In the genomic region with DNA sequence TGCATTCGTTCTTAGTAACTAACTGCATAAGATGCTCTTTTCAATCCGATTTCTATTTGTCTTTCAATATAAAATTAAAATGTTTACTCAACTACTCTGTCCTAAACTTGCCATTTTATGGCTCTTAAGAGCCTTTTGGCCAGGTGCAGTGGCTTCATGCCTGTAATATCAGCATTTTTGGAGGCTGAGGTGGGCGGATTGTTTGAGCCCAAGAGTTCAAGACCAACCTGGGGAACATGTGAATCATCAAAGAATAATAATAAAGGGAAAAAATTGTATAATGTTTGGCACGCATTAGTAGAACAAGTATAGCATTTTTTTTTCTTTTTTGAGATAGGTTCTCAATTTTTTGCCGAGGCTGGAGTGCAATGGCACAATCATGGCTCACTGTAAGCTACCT, we compare ENCODE assay signal across 26 cellular contexts.
DNase-seq lines count a peak whose midpoint lies in the region; ATAC-seq and TF ChIP-seq lines count a peak whose summit lies in the region.
"Had no signal": no experiment of that assay in that cellular context is flagged by ENCODE, and none has a peak within 500 bp of the region (broad histone marks: within the 10 kb centered on the region; RNA-seq: fewer than 3 reads in every experiment).

No MANE protein-coding gene starts in this region.

- H3K4me2 ChIP-seq in hepatocyte: no peak overlapping the region
- H3K4me2 ChIP-seq: BLaER1, KMS-11 had no signal

- no peaks in the 10 kb centered on the region for H4K20me1 ChIP-seq in hepatocyte (ENCODE audit: insufficient read depth, poor library complexity, severe bottlenecking)

- DNase-seq in natural killer cell (no peak), T-helper 17 cell (no peak), iris pigment epithelial cell (ENCODE audit: low read depth) (peak; percentile 29), NCI-H510A treated with DMSO at 0.1 percent for 48 hours (lab: John Stamatoyannopoulos, UW) (no peak), hepatocyte (ENCODE audit: low spot score) (no peak)
- no peak for DNase-seq in natural killer cell treated with Interleukin-12 subunit alpha and Interleukin-12 subunit beta and Interleukin-15 and Interleukin-18, amount 100 ng/mL, for 72 hours (ENCODE audit: low spot score)
- DNase-seq: ACHN; CD4-positive, alpha-beta T cell; COR-L47; DMS 273 treated with DMSO at 0.1 percent for 48 hours; DND-41; GOT3; HCEC 1CT; MV-4-11; NCI-H1105 treated with DMSO at 0.1 percent for 48 hours; NCI-H1694; NCI-H2081; NCI-H2171; NCI-H345; NCI-H524 treated with DMSO at 0.1 percent for 48 hours; NCI-H82 had no signal

- no peak overlapping the region for H2AFZ ChIP-seq in hepatocyte

- ATAC-seq in natural killer cell (no peak), T-helper 17 cell (no peak), GM19328 (IDR thresholded peaks at IDR 0.05; ENCODE audit: unreplicated experiment) (no peak)
- no peak for ATAC-seq in natural killer cell treated with Interleukin-12 subunit alpha and Interleukin-12 subunit beta and Interleukin-15 and Interleukin-18, amount 100 ng/mL, for 72 hours
- ATAC-seq: GM12878, Panc1 had no signal

- no peaks in the 10 kb centered on the region for H3K4me1 ChIP-seq in hepatocyte (ENCODE audit: insufficient read depth)
- H3K4me1 ChIP-seq: BLaER1 had no signal

- H3K27ac Mint-ChIP-seq in natural killer cell: peak overlapping the region; percentile 16 to 51
- H3K27ac Mint-ChIP-seq in natural killer cell treated with Interleukin-12 subunit alpha and Interleukin-12 subunit beta and Interleukin-15 and Interleukin-18, amount 100 ng/mL, for 72 hours: no peak overlapping the region
- H3K27ac Mint-ChIP-seq in T-helper 17 cell: peak overlapping the region; percentile 79
- H3K27ac Mint-ChIP-seq: CD4-positive, alpha-beta T cell had no signal

- no peaks in the 10 kb centered on the region for H3K9me3 Mint-ChIP-seq in natural killer cell
- no peaks in the 10 kb centered on the region for H3K9me3 Mint-ChIP-seq in natural killer cell treated with Interleukin-12 subunit alpha and Interleukin-12 subunit beta and Interleukin-15 and Interleukin-18, amount 100 ng/mL, for 72 hours
- H3K9me3 Mint-ChIP-seq: CD4-positive, alpha-beta T cell had no signal

- H3K9me3 ChIP-seq in T-helper 17 cell (ENCODE audit: control insufficient read depth, low read length, poor library complexity, severe bottlenecking) (no peaks in the 10 kb centered on the region), hepatocyte (ENCODE audit: low read depth) (no peaks in the 10 kb centered on the region)
- H3K9me3 ChIP-seq: BLaER1 had no signal

- WGBS in hepatocyte (ENCODE audit: low lambda C conversion rate, missing lambda C conversion rate): 97% methylated on average over 5 of the region's 5 CpGs

- H3K4me3 Mint-ChIP-seq in natural killer cell: no peak overlapping the region
- H3K4me3 Mint-ChIP-seq in natural killer cell treated with Interleukin-12 subunit alpha and Interleukin-12 subunit beta and Interleukin-15 and Interleukin-18, amount 100 ng/mL, for 72 hours: no peak overlapping the region
- no peak overlapping the region for H3K4me3 Mint-ChIP-seq in T-helper 17 cell
- H3K4me3 Mint-ChIP-seq: CD4-positive, alpha-beta T cell had no signal

- H3K36me3 ChIP-seq in hepatocyte (replicated peaks; ENCODE audit: insufficient read depth, low read depth): no peaks in the 10 kb centered on the region

- H3K36me3 Mint-ChIP-seq in natural killer cell (peaks cover 26% of the 10 kb centered on the region), T-helper 17 cell (ENCODE audit: low read depth) (peaks cover 15% of the 10 kb centered on the region)
- peaks cover 16% of the 10 kb centered on the region for H3K36me3 Mint-ChIP-seq in natural killer cell treated with Interleukin-12 subunit alpha and Interleukin-12 subunit beta and Interleukin-15 and Interleukin-18, amount 100 ng/mL, for 72 hours

- no peaks in the 10 kb centered on the region for H3K27me3 Mint-ChIP-seq in natural killer cell (ENCODE audit: low read depth in 2 of 2)
- no peaks in the 10 kb centered on the region for H3K27me3 Mint-ChIP-seq in natural killer cell treated with Interleukin-12 subunit alpha and Interleukin-12 subunit beta and Interleukin-15 and Interleukin-18, amount 100 ng/mL, for 72 hours
- H3K27me3 Mint-ChIP-seq in T-helper 17 cell: no peaks in the 10 kb centered on the region
- H3K27me3 Mint-ChIP-seq: CD4-positive, alpha-beta T cell had no signal

- intact Hi-C loops in natural killer cell (cut with micrococcal nuclease): no loop called here

- no peaks in the 10 kb centered on the region for H3K9me2 ChIP-seq in hepatocyte (replicated peaks; ENCODE audit: insufficient read depth)

- H3K27me3 ChIP-seq in hepatocyte: no peaks in the 10 kb centered on the region
- H3K27me3 ChIP-seq: BLaER1 had no signal

- H3K27ac ChIP-seq in hepatocyte: no peak overlapping the region
- H3K27ac ChIP-seq: BLaER1, KMS-11 had no signal

- no peak overlapping the region for H3K4me3 ChIP-seq in hepatocyte
- H3K4me3 ChIP-seq: BLaER1, GM12878 had no signal

- H3K4me1 Mint-ChIP-seq in natural killer cell (peaks cover 0 to 6% of the 10 kb centered on the region in 2 donors), T-helper 17 cell (peaks cover 10% of the 10 kb centered on the region)
- peaks cover 0 to 3% of the 10 kb centered on the region in 2 donors for H3K4me1 Mint-ChIP-seq in natural killer cell treated with Interleukin-12 subunit alpha and Interleukin-12 subunit beta and Interleukin-15 and Interleukin-18, amount 100 ng/mL, for 72 hours (ENCODE audit: low read depth in 2 of 2)

- no peak for TF ChIP-seq CTCF in natural killer cell (IDR thresholded peaks at IDR 0.05)
- TF ChIP-seq CTCF in hepatocyte (IDR thresholded peaks at IDR 0.05; ENCODE audit: poor library complexity): no peak

- no peaks in the 10 kb centered on the region for H3K79me2 ChIP-seq in hepatocyte

Comparison
In these comparisons a context has a peak if more than half of its experiments do, and no peak if none do; other contexts are left out.
1. H3K27ac Mint-ChIP-seq: peak in natural killer cell (2 of 2) and T-helper 17 cell (single experiment); none in natural killer cell treated with Interleukin-12 subunit alpha and Interleukin-12 subunit beta and Interleukin-15 and Interleukin-18, amount 100 ng/mL, for 72 hours (0 of 2).